ENCODE assay signal across 1 cellular context in genomic region chr1:205210876-205211838, GRCh38.
TF ChIP-seq lines count a peak whose summit lies in the region.

TSS of gene DSTYK (minus strand) at chr1:205211702. CDS start at chr1:205211535, 167 bp downstream.

TF ChIP-seq in neural cell, 6 proteins besides CTCF, POLR2A, EP300 and RAD21 (continued from another document):
- TF ChIP-seq REST (IDR thresholded peaks at IDR 0.05; ENCODE audit: borderline replicate concordance), result peak; percentile 86
- peak; percentile 41 for TF ChIP-seq SMC3 (conservative IDR thresholded peaks at IDR 0.05; ENCODE audit: poor library complexity)
TF ChIP-seq in neural cell: peak in this region for 5.
